Comparison of ENCODE assay signal across 8 cellular contexts in genomic region chr15:40694706-40695468, GRCh38. TPM values are rescaled to one million over a fixed set of nuclear protein-coding genes. Genes with fewer than 3 reads are reported as not detected.
DNase-seq lines count a peak whose midpoint lies in the region; ATAC-seq lines count a peak whose summit lies in the region.

Gene RAD51 (plus strand): TSS chr15:40695174. CDS start chr15:40698759, 3,585 bp downstream.

- POLR2A ChIA-PET in activated CD8-positive, alpha-beta memory T cell treated with anti-CD3 and anti-CD28 coated beads for 36 hours (lab: Charles Lee), result interaction anchor here (0.5 to 3.0 kb wide), 12 partner anchors 28 to 256 kb away, joined by 3 to 20 read pairs (median 5); partner anchors contain the start of genes CCDC32, DNAJC17, GCHFR and RPUSD2

- peak within 1 kb of the TSS; percentile 94 for H3K27ac ChIP-seq in effector memory CD4-positive, alpha-beta T cell (ENCODE audit: insufficient read depth, low read length, poor library complexity, severe bottlenecking)

- H3K4me3 ChIP-seq in effector memory CD4-positive, alpha-beta T cell (ENCODE audit: insufficient read depth, low read depth, low read length, poor library complexity, severe bottlenecking), result peak within 1 kb of the TSS; percentile 89

- H3K27me3 ChIP-seq in effector memory CD4-positive, alpha-beta T cell (replicated peaks; ENCODE audit: control insufficient read depth, insufficient read depth, low read length, poor library complexity, severe bottlenecking), result no peaks in the 10 kb centered on the region

- H3K4me1 ChIP-seq in effector memory CD4-positive, alpha-beta T cell (ENCODE audit: control insufficient read depth, insufficient read depth, low read length, poor library complexity, severe bottlenecking), result peaks cover 7% of the 10 kb centered on the region

- H3K9me3 ChIP-seq in effector memory CD4-positive, alpha-beta T cell (ENCODE audit: control insufficient read depth, low read length), result no peaks in the 10 kb centered on the region

- peak; percentile 77 for ATAC-seq in GM21360 (IDR thresholded peaks at IDR 0.05; ENCODE audit: unreplicated experiment)

- DNase-seq in COLO829 (ENCODE audit: low spot score) (peak; percentile 87), HT1080 (ENCODE audit: low read depth) (peak; percentile 90), NOMO-1 (lab: John Stamatoyannopoulos, UW; ENCODE audit: unreplicated experiment in 2 of 2) (peak; percentile 97 to 99), medulla oblongata (ENCODE audit: extremely low spot score) (peak; percentile 94)
- peak; percentile 76 to 87 (median 85) for DNase-seq in effector memory CD4-positive, alpha-beta T cell
- DNase-seq in stimulated activated CD4-positive, alpha-beta T cell treated with anti-CD3 and anti-CD28 coated beads, TNF-alpha, amount 100 ng/mL, for 48 hours (ENCODE audit: low read depth in 3 of 3), result peak; percentile 86 to 93 (median 89)

- CTCF ChIA-PET in activated CD8-positive, alpha-beta memory T cell treated with anti-CD3 and anti-CD28 coated beads for 36 hours (lab: Charles Lee), result interaction anchor here (0.6 to 2.7 kb wide), 10 partner anchors 9 to 210 kb away, joined by 3 to 12 read pairs (median 4); no protein-coding TSS in a partner anchor

- H3K36me3 ChIP-seq in effector memory CD4-positive, alpha-beta T cell (ENCODE audit: control insufficient read depth, insufficient read depth, low read length), result no peaks in the 10 kb centered on the region

RNA-seq across cellular contexts. Expression of gene RAD51, which starts in this region (rescaled TPM):
- 10.9 and 17.7 TPM in 2 replicates for total RNA-seq in HT1080 (2014; rRNA removed; shearing (Covaris generic))
- 15.2 and 15.8 TPM in 2 replicates for polyA plus RNA-seq in HT1080 (2015; cell fraction: cytosol; rRNA removed)
- polyA plus RNA-seq in HT1080 (2015; cell fraction: nucleus; rRNA removed), result 16.0 and 18.6 TPM in 2 replicates
- 10 to 100 TPM; 63.8 to 69.5 TPM for total RNA-seq in activated CD8-positive, alpha-beta memory T cell treated with anti-CD3 and anti-CD28 coated beads for 36 hours

Comparison
In these comparisons a context has a peak if more than half of its experiments do, and no peak if none do; other contexts are left out.
1. Peak in every context shown above with its lines: DNase-seq, ATAC-seq, H3K4me3 ChIP-seq and H3K27ac ChIP-seq.